In the genomic region with DNA sequence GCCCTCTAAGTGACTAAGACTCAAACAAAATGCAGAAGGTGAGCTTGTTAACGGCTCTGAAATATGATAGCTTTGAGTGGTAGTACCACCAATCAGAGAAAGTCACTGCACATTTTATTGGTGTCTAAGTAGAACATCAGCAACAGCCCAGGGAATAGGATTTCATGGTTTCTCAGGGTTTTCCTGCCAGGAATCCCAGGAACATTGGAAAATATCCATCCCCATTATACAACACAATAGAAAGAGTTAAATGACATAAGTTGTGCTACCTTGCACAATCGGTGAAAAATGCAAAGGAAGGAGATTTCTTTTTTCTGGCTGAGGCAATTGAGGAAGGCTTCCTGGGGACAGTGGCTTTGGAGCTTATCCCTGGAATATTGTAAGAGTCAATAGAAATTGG, we compare ENCODE assay signal across 16 cellular contexts.
A peak's percentile ranks its signal among the peaks of the same experiment; 100 is the strongest.
DNase-seq lines count a peak whose midpoint lies in the region; ATAC-seq and TF ChIP-seq lines count a peak whose summit lies in the region.
"Had no signal": no experiment of that assay in that cellular context is flagged by ENCODE, and none has a peak within 500 bp of the region (broad histone marks: within the 10 kb centered on the region; RNA-seq: fewer than 3 reads in every experiment).

No MANE protein-coding gene starts in this region.

- TF ChIP-seq CTCF in GM23338 (conservative IDR thresholded peaks at IDR 0.05; ENCODE audit: low read depth in 2 of 2) (no peak), neural progenitor cell (IDR thresholded peaks at IDR 0.05) (no peak)

- H3K9me3 Mint-ChIP-seq in GM23338: no peaks in the 10 kb centered on the region
- no peaks in the 10 kb centered on the region for H3K9me3 Mint-ChIP-seq in dendritic cell treated with granulocyte-macrophage colony-stimulating factor and Interleukin-4, amounts not matched to agents 40 ng/mL and 50 ng/mL, for 4 days
- no peaks in the 10 kb centered on the region for H3K9me3 Mint-ChIP-seq in neural progenitor cell

- H3K27ac Mint-ChIP-seq in GM23338 (no peak overlapping the region), neural progenitor cell (no peak overlapping the region)
- peak overlapping the region; percentile 86 for H3K27ac Mint-ChIP-seq in dendritic cell treated with granulocyte-macrophage colony-stimulating factor and Interleukin-4, amounts not matched to agents 40 ng/mL and 50 ng/mL, for 4 days

- H3K79me2 ChIP-seq in GM23338 (replicated peaks; ENCODE audit: insufficient read depth) (no peaks in the 10 kb centered on the region), neural progenitor cell (ENCODE audit: low read depth) (no peaks in the 10 kb centered on the region)

- peak overlapping the region in 4 of 11 experiments; percentile 62 to 79 (median 76); a peak in 7 of 22 replicates for H3K9ac ChIP-seq in BLaER1 treated with 17β-estradiol and CSF1 and Interleukin-3, amounts not matched to agents 10 nM and 100 nM
- no peak overlapping the region for H3K9ac ChIP-seq in neural progenitor cell

- H3K4me1 Mint-ChIP-seq in GM23338 (peaks cover 24% of the 10 kb centered on the region), neural progenitor cell (peaks cover 10% of the 10 kb centered on the region)
- peaks cover 65% of the 10 kb centered on the region for H3K4me1 Mint-ChIP-seq in dendritic cell treated with granulocyte-macrophage colony-stimulating factor and Interleukin-4, amounts not matched to agents 40 ng/mL and 50 ng/mL, for 4 days (ENCODE audit: low read depth)

- intact Hi-C loops in dendritic cell treated with granulocyte-macrophage colony-stimulating factor and Interleukin-4, amounts not matched to agents 40 ng/mL and 50 ng/mL, for 4 days (cut with micrococcal nuclease): no loop called here

- peaks cover 8% of the 10 kb centered on the region; the same call in 1 of the 2 replicates for H3K9me2 ChIP-seq in GM23338 (ENCODE audit: insufficient read depth)

- H3K27me3 Mint-ChIP-seq in GM23338 (ENCODE audit: insufficient read depth, low read depth, poor library complexity): peaks cover 5% of the 10 kb centered on the region
- H3K27me3 Mint-ChIP-seq in dendritic cell treated with granulocyte-macrophage colony-stimulating factor and Interleukin-4, amounts not matched to agents 40 ng/mL and 50 ng/mL, for 4 days: peaks cover 32% of the 10 kb centered on the region
- peaks cover 9% of the 10 kb centered on the region for H3K27me3 Mint-ChIP-seq in neural progenitor cell (ENCODE audit: insufficient read depth, low read depth)

- H3K27ac ChIP-seq in BLaER1 treated with 17β-estradiol and CSF1 and Interleukin-3, amounts not matched to agents 10 nM and 100 nM: peak overlapping the region in 8 of 11 experiments; percentile 11 to 97 (median 93); a peak in 14 of 22 replicates
- H3K27ac ChIP-seq in GM23338 (ENCODE audit: low read depth) (no peak overlapping the region), neural progenitor cell (peak overlapping the region; percentile 1), caudate nucleus (ENCODE audit: low read depth, low read length) (no peak overlapping the region)
- H3K27ac ChIP-seq: SK-N-MC had no signal

- H2AFZ ChIP-seq in GM23338: no peak overlapping the region
- no peak overlapping the region for H2AFZ ChIP-seq in neural progenitor cell (replicated peaks)

- H3K4me2 ChIP-seq in BLaER1 treated with 17β-estradiol and CSF1 and Interleukin-3, amounts not matched to agents 10 nM and 100 nM: peak overlapping the region in 6 of 11 experiments; percentile 39 to 83 (median 71); a peak in 11 of 22 replicates
- H3K4me2 ChIP-seq in GM23338 (peak overlapping the region; percentile 38), neural progenitor cell (peak overlapping the region; percentile 7)

- H3K4me1 ChIP-seq in BLaER1 treated with 17β-estradiol and CSF1 and Interleukin-3, amounts not matched to agents 10 nM and 100 nM: peaks cover 21 to 96% (median 49%) of the 10 kb centered on the region in 10 experiments
- H3K4me1 ChIP-seq in GM23338 (ENCODE audit: insufficient read depth) (peaks cover 18% of the 10 kb centered on the region), neural progenitor cell (peaks cover 30% of the 10 kb centered on the region)

- H3F3A ChIP-seq in GM23338 (replicated peaks; ENCODE audit: low read depth) (no peaks in the 10 kb centered on the region), neural progenitor cell (ENCODE audit: low read depth) (peaks cover 9% of the 10 kb centered on the region)

- H3K4me3 ChIP-seq in BLaER1 treated with 17β-estradiol and CSF1 and Interleukin-3, amounts not matched to agents 10 nM and 100 nM: no peak overlapping the region
- H3K4me3 ChIP-seq in GM23338: no peak overlapping the region
- no peak overlapping the region for H3K4me3 ChIP-seq in neural progenitor cell
- H3K4me3 ChIP-seq: SK-N-MC had no signal

- no peaks in the 10 kb centered on the region; a peak in 1 of 22 replicates for H3K9me3 ChIP-seq in BLaER1 treated with 17β-estradiol and CSF1 and Interleukin-3, amounts not matched to agents 10 nM and 100 nM (replicated peaks in 1 of 11)
- H3K9me3 ChIP-seq in neural progenitor cell (ENCODE audit: low read depth): no peaks in the 10 kb centered on the region

- H3K27me3 ChIP-seq in BLaER1 treated with 17β-estradiol and CSF1 and Interleukin-3, amounts not matched to agents 10 nM and 100 nM: no peaks in the 10 kb centered on the region
- H3K27me3 ChIP-seq in GM23338 (ENCODE audit: insufficient read depth): no peaks in the 10 kb centered on the region
- H3K27me3 ChIP-seq in neural progenitor cell: no peaks in the 10 kb centered on the region

- H3K36me3 ChIP-seq in BLaER1 treated with 17β-estradiol and CSF1 and Interleukin-3, amounts not matched to agents 10 nM and 100 nM: no peaks in the 10 kb centered on the region
- H3K36me3 ChIP-seq in GM23338 (ENCODE audit: insufficient read depth): no peaks in the 10 kb centered on the region
- H3K36me3 ChIP-seq in neural progenitor cell: no peaks in the 10 kb centered on the region

- H3K36me3 Mint-ChIP-seq in GM23338 (ENCODE audit: low read depth) (no peaks in the 10 kb centered on the region; the same call in 2 of the 3 replicates), neural progenitor cell (no peaks in the 10 kb centered on the region)
- peaks cover 5% of the 10 kb centered on the region for H3K36me3 Mint-ChIP-seq in dendritic cell treated with granulocyte-macrophage colony-stimulating factor and Interleukin-4, amounts not matched to agents 40 ng/mL and 50 ng/mL, for 4 days (ENCODE audit: low read depth)

- H4K20me1 ChIP-seq in BLaER1 treated with 17β-estradiol and CSF1 and Interleukin-3, amounts not matched to agents 10 nM and 100 nM: no peaks in the 10 kb centered on the region
- H4K20me1 ChIP-seq in GM23338 (replicated peaks; ENCODE audit: insufficient read depth): no peaks in the 10 kb centered on the region
- no peaks in the 10 kb centered on the region for H4K20me1 ChIP-seq in neural progenitor cell (ENCODE audit: low read depth)

- DNase-seq in GM23338 (ENCODE audit: low spot score): no peak
- DNase-seq in neural progenitor cell (ENCODE audit: low spot score): no peak
- DNase-seq in activated T-cell treated with anti-CD3 and anti-CD28 coated beads, Interleukin-2, amount 50 U/mL, for 48 hours: no peak
- no peak for DNase-seq in caudate nucleus (lab: John Stamatoyannopoulos, UW)
- DNase-seq: AML-193, DMS79, HCEC 1CT, NCI-H1105, NCI-H2081, NCI-H524 treated with DMSO at 0.1 percent for 48 hours, Right ventricle myocardium superior had no signal

- H3K4me3 Mint-ChIP-seq in GM23338 (no peak overlapping the region), neural progenitor cell (no peak overlapping the region)
- no peak overlapping the region for H3K4me3 Mint-ChIP-seq in dendritic cell treated with granulocyte-macrophage colony-stimulating factor and Interleukin-4, amounts not matched to agents 40 ng/mL and 50 ng/mL, for 4 days

- ATAC-seq in GM23338 (no peak), HG02642 (IDR thresholded peaks at IDR 0.05; ENCODE audit: poor library complexity, unreplicated experiment) (no peak), HG03442 (IDR thresholded peaks at IDR 0.05; ENCODE audit: unreplicated experiment) (no peak)

TF ChIP-seq in GM23338, 12 proteins besides CTCF, POLR2A, EP300 and RAD21 (continues in another document):
- TF ChIP-seq EZH2phosphoT487 (IDR thresholded peaks at IDR 0.05; ENCODE audit: unreplicated experiment): no peak
- TF ChIP-seq ZNF331 (CRISPR knock-in tag; IDR thresholded peaks at IDR 0.05; ENCODE audit: low read depth): no peak
- TF ChIP-seq, protein P1, sequence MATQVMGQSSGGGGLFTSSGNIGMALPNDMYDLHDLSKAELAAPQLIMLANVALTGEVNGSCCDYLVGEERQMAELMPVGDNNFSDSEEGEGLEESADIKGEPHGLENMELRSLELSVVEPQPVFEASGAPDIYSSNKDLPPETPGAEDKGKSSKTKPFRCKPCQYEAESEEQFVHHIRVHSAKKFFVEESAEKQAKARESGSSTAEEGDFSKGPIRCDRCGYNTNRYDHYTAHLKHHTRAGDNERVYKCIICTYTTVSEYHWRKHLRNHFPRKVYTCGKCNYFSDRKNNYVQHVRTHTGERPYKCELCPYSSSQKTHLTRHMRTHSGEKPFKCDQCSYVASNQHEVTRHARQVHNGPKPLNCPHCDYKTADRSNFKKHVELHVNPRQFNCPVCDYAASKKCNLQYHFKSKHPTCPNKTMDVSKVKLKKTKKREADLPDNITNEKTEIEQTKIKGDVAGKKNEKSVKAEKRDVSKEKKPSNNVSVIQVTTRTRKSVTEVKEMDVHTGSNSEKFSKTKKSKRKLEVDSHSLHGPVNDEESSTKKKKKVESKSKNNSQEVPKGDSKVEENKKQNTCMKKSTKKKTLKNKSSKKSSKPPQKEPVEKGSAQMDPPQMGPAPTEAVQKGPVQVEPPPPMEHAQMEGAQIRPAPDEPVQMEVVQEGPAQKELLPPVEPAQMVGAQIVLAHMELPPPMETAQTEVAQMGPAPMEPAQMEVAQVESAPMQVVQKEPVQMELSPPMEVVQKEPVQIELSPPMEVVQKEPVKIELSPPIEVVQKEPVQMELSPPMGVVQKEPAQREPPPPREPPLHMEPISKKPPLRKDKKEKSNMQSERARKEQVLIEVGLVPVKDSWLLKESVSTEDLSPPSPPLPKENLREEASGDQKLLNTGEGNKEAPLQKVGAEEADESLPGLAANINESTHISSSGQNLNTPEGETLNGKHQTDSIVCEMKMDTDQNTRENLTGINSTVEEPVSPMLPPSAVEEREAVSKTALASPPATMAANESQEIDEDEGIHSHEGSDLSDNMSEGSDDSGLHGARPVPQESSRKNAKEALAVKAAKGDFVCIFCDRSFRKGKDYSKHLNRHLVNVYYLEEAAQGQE (IDR thresholded peaks at IDR 0.05; ENCODE audit: unreplicated experiment): no peak
- no peak for TF ChIP-seq NANOG (IDR thresholded peaks at IDR 0.05; ENCODE audit: borderline replicate concordance)
- TF ChIP-seq EZH2 (IDR thresholded peaks at IDR 0.05; ENCODE audit: low read depth, unreplicated experiment): no peak

Comparison
In these comparisons a context has a peak if more than half of its experiments do, and no peak if none do; other contexts are left out.
1. H3K27ac ChIP-seq: peak in BLaER1 treated with 17β-estradiol and CSF1 and Interleukin-3, amounts not matched to agents 10 nM and 100 nM (8 of 11) and neural progenitor cell (single experiment); none in GM23338 (single experiment) and caudate nucleus (single experiment).
2. H3K4me2 ChIP-seq: peak in every context shown above with its lines; median percentile 71 in BLaER1 treated with 17β-estradiol and CSF1 and Interleukin-3, amounts not matched to agents 10 nM and 100 nM; 38 in GM23338; 7 in neural progenitor cell.